ENCODE assay signal across 11 cellular contexts in genomic region chr10:110228066-110228465, GRCh38. TPM values are rescaled to one million over a fixed set of nuclear protein-coding genes. Genes with fewer than 3 reads are reported as not detected.
DNase-seq lines count a peak whose midpoint lies in the region; ATAC-seq and TF ChIP-seq lines count a peak whose summit lies in the region.
"Had no signal": no experiment of that assay in that cellular context is flagged by ENCODE, and none has a peak within 500 bp of the region (broad histone marks: within the 10 kb centered on the region; RNA-seq: fewer than 3 reads in every experiment).

No MANE protein-coding gene starts in this region.

- no peak overlapping the region for H3K4ac ChIP-seq in neuronal stem cell (ENCODE audit: low read length)

- no CpG with 5 or more reads among the region's 10 CpGs for WGBS in neuronal stem cell (ENCODE audit: extremely low coverage in 2 of 2, insufficient read length in 2 of 2, insufficient replicate concordance in 1 of 2), 2 donors

- no peak overlapping the region for H3K27ac Mint-ChIP-seq in MCF 10A (ENCODE audit: low read depth, unreplicated experiment)
- peak overlapping the region in 1 of 2 donors; percentile 76 for H3K27ac Mint-ChIP-seq in natural killer cell treated with Interleukin-12 subunit alpha and Interleukin-12 subunit beta and Interleukin-15 and Interleukin-18, amount 100 ng/mL, for 72 hours

- H3K79me2 ChIP-seq in DOHH2 (ENCODE audit: control insufficient read depth, low read length): no peaks in the 10 kb centered on the region

- H2BK12ac ChIP-seq in neuronal stem cell (ENCODE audit: low read length): no peak overlapping the region

- no peak overlapping the region for H3K23ac ChIP-seq in neuronal stem cell (ENCODE audit: low read depth, low read length, poor library complexity)

- peak overlapping the region; percentile 81 for H3K4me3 Mint-ChIP-seq in MCF 10A (ENCODE audit: unreplicated experiment)
- H3K4me3 Mint-ChIP-seq in natural killer cell treated with Interleukin-12 subunit alpha and Interleukin-12 subunit beta and Interleukin-15 and Interleukin-18, amount 100 ng/mL, for 72 hours: peak overlapping the region; percentile 94

- no peak overlapping the region for H2AK5ac ChIP-seq in neuronal stem cell (ENCODE audit: low read depth, low read length)

- H3K9me3 ChIP-seq in A673 (ENCODE audit: low read depth, low read length, poor library complexity, severe bottlenecking) (no peaks in the 10 kb centered on the region), DOHH2 (ENCODE audit: control insufficient read depth, insufficient read depth, low read length) (no peaks in the 10 kb centered on the region), neuronal stem cell (replicated peaks in 1 of 2; ENCODE audit: control insufficient read depth in 2 of 2, insufficient read depth in 1 of 2, low read depth in 1 of 2, low read length in 2 of 2) (no peaks in the 10 kb centered on the region)
- H3K9me3 ChIP-seq: Peyer's patch had no signal

- TF ChIP-seq CTCF in A673 (conservative IDR thresholded peaks at IDR 0.05; ENCODE audit: low read depth, low read length): no peak
- TF ChIP-seq CTCF in DOHH2 (IDR thresholded peaks at IDR 0.05; ENCODE audit: low read depth, low read length, poor library complexity, severe bottlenecking): no peak
- TF ChIP-seq CTCF in MCF 10A (IDR thresholded peaks at IDR 0.05; ENCODE audit: unreplicated experiment): no peak

- H2BK120ac ChIP-seq in neuronal stem cell (ENCODE audit: low read depth, low read length): no peak overlapping the region

- no peaks in the 10 kb centered on the region for H4K20me1 ChIP-seq in DOHH2 (ENCODE audit: control insufficient read depth, insufficient read depth, low read depth, low read length)

- H3K36me3 Mint-ChIP-seq in MCF 10A (ENCODE audit: insufficient read depth, unreplicated experiment): peaks cover 30% of the 10 kb centered on the region
- no peaks in the 10 kb centered on the region for H3K36me3 Mint-ChIP-seq in natural killer cell treated with Interleukin-12 subunit alpha and Interleukin-12 subunit beta and Interleukin-15 and Interleukin-18, amount 100 ng/mL, for 72 hours

- no peak for DNase-seq in A673 (ENCODE audit: low spot score)
- no peak for DNase-seq in MCF 10A (ENCODE audit: unreplicated experiment)
- DNase-seq in natural killer cell treated with Interleukin-12 subunit alpha and Interleukin-12 subunit beta and Interleukin-15 and Interleukin-18, amount 100 ng/mL, for 72 hours (ENCODE audit: low spot score): no peak
- DNase-seq in neuronal stem cell (ENCODE audit: low spot score): no peak
- no peak for DNase-seq in NCI-H2029 (lab: John Stamatoyannopoulos, UW)
- DNase-seq in HuH-7 (ENCODE audit: low spot score): no peak
- DNase-seq in T-helper 9 cell: no peak
- DNase-seq: IMR-90, Peyer's patch had no signal

- ATAC-seq in natural killer cell treated with Interleukin-12 subunit alpha and Interleukin-12 subunit beta and Interleukin-15 and Interleukin-18, amount 100 ng/mL, for 72 hours: no peak
- ATAC-seq: activated CD4-positive, CD25-positive, alpha-beta regulatory T cell treated with anti-CD3 and anti-CD28 coated beads, Interleukin-2, amount 50 U/mL, for 24 hours had no signal

- CTCF ChIA-PET in A673 (lab: Charles Lee) (interaction anchor here (0.5 kb wide), 1 partner anchor 20 kb away, joined by 3 read pairs; no protein-coding TSS in a partner anchor), MCF 10A (lab: Yijun Ruan, JAX) (interaction anchor here (0.6 kb wide), 1 partner anchor 18 kb away, joined by 3 read pairs; no protein-coding TSS in a partner anchor)

- H3K4me3 ChIP-seq in A673 (ENCODE audit: low read depth, low read length, poor library complexity, severe bottlenecking) (peak overlapping the region; percentile 73), DOHH2 (ENCODE audit: low read length) (no peak overlapping the region; the same call in 1 of the 2 replicates), neuronal stem cell (ENCODE audit: low read length in 2 of 2) (no peak overlapping the region)

- no peaks in the 10 kb centered on the region for H3F3A ChIP-seq in DOHH2 (ENCODE audit: control insufficient read depth, insufficient read depth)

- no peak overlapping the region for H3K18ac ChIP-seq in neuronal stem cell (ENCODE audit: low read length)

- H3K79me1 ChIP-seq in neuronal stem cell (ENCODE audit: low read depth, low read length): peaks cover 4% of the 10 kb centered on the region

- no peak overlapping the region for H3K14ac ChIP-seq in neuronal stem cell (ENCODE audit: low read length)

- no peak overlapping the region for H2BK5ac ChIP-seq in neuronal stem cell (ENCODE audit: low read length)

- H3K27me3 ChIP-seq in A673 (replicated peaks; ENCODE audit: insufficient read depth, low read depth, low read length, poor library complexity) (no peaks in the 10 kb centered on the region), DOHH2 (ENCODE audit: control insufficient read depth, low read length) (no peaks in the 10 kb centered on the region), neuronal stem cell (ENCODE audit: control insufficient read depth in 3 of 3, insufficient read depth in 3 of 3, low read depth in 1 of 3, low read length in 3 of 3) (no peaks in the 10 kb centered on the region)
- H3K27me3 ChIP-seq: Peyer's patch had no signal

- no peak overlapping the region for H2BK15ac ChIP-seq in neuronal stem cell (ENCODE audit: low read length)

- H3K9me2 ChIP-seq in DOHH2 (replicated peaks; ENCODE audit: control insufficient read depth, low read length): no peaks in the 10 kb centered on the region

- H3K4me1 ChIP-seq in A673 (ENCODE audit: insufficient read depth, low read length, poor library complexity, severe bottlenecking): peaks cover 5% of the 10 kb centered on the region
- H3K4me1 ChIP-seq in DOHH2 (ENCODE audit: control insufficient read depth, low read length): peaks cover 13% of the 10 kb centered on the region
- peaks cover 0 to 3% of the 10 kb centered on the region in 2 donors for H3K4me1 ChIP-seq in neuronal stem cell (ENCODE audit: control insufficient read depth in 2 of 2, insufficient read depth in 1 of 2, low read depth in 1 of 2, low read length in 2 of 2)

- peaks cover 19% of the 10 kb centered on the region for H3K4me1 Mint-ChIP-seq in MCF 10A (ENCODE audit: insufficient read depth, unreplicated experiment)
- peaks cover 13 to 14% of the 10 kb centered on the region in 2 donors for H3K4me1 Mint-ChIP-seq in natural killer cell treated with Interleukin-12 subunit alpha and Interleukin-12 subunit beta and Interleukin-15 and Interleukin-18, amount 100 ng/mL, for 72 hours (ENCODE audit: low read depth in 2 of 2)

- H3K36me3 ChIP-seq in A673 (ENCODE audit: insufficient read depth, low read length, poor library complexity, severe bottlenecking) (no peaks in the 10 kb centered on the region), DOHH2 (ENCODE audit: control insufficient read depth, low read length) (peaks cover 9% of the 10 kb centered on the region; the same call in 1 of the 2 replicates), neuronal stem cell (replicated peaks in 1 of 2; ENCODE audit: control insufficient read depth in 2 of 2, insufficient read depth in 2 of 2, low read length in 2 of 2) (peaks cover 0 to 42% of the 10 kb centered on the region in 2 donors)

- BruUV-seq in A673 (replicated peaks; lab: Mats Ljungman, UMichigan): no TSS peak
- BruUV-seq in MCF 10A (replicated peaks; lab: Mats Ljungman, UMichigan): no TSS peak

- H3K4me2 ChIP-seq in DOHH2 (ENCODE audit: low read length) (peak overlapping the region; percentile 80; the same call in 1 of the 2 replicates), neuronal stem cell (ENCODE audit: insufficient read depth, low read length, poor library complexity, severe bottlenecking) (no peak overlapping the region)

- POLR2A ChIA-PET in A673 (lab: Charles Lee; ENCODE audit: low non-redundant PET): no interaction called here
- POLR2A ChIA-PET in MCF 10A (lab: Yijun Ruan, JAX): interaction anchor here (12.0 kb wide), 1 partner anchor 18 kb away, joined by 288 read pairs; the partner anchor contains the start of gene MXI1

- H2AFZ ChIP-seq in neuronal stem cell (ENCODE audit: low read length): no peak overlapping the region

- H4K8ac ChIP-seq in neuronal stem cell (ENCODE audit: low read depth, low read length): no peak overlapping the region

- H3K9me3 Mint-ChIP-seq in MCF 10A (ENCODE audit: unreplicated experiment): no peaks in the 10 kb centered on the region
- no peaks in the 10 kb centered on the region for H3K9me3 Mint-ChIP-seq in natural killer cell treated with Interleukin-12 subunit alpha and Interleukin-12 subunit beta and Interleukin-15 and Interleukin-18, amount 100 ng/mL, for 72 hours

- no peak overlapping the region for H3K9ac ChIP-seq in neuronal stem cell (ENCODE audit: low read depth, low read length, poor library complexity)

- H3K27ac ChIP-seq in A673 (ENCODE audit: low read depth, low read length, poor library complexity, severe bottlenecking) (no peak overlapping the region), DOHH2 (ENCODE audit: low read depth, low read length) (no peak overlapping the region), neuronal stem cell (replicated peaks; ENCODE audit: low read length) (no peak overlapping the region)

- no peaks in the 10 kb centered on the region for H3K27me3 Mint-ChIP-seq in MCF 10A (ENCODE audit: insufficient read depth, unreplicated experiment)
- peaks cover 13 to 14% of the 10 kb centered on the region in 2 donors for H3K27me3 Mint-ChIP-seq in natural killer cell treated with Interleukin-12 subunit alpha and Interleukin-12 subunit beta and Interleukin-15 and Interleukin-18, amount 100 ng/mL, for 72 hours

- no peak overlapping the region for H4K91ac ChIP-seq in neuronal stem cell (ENCODE audit: low read depth, low read length, poor library complexity)

- intact Hi-C loops in A673 (cut with micrococcal nuclease; ENCODE audit: unreplicated experiment) (loop anchor here (5.0 kb wide), 1 partner anchor 49 kb away; no protein-coding TSS in a partner anchor), MCF 10A (cut with micrococcal nuclease) (loop anchor here (10.0 kb wide), 1 partner anchor 343 kb away; no protein-coding TSS in a partner anchor)

RNA-seq across cellular contexts. Expression of gene MXI1, which starts 20.7 kb away (rescaled TPM):
- total RNA-seq in A673 (2021) (17.3 and 21.1 TPM in 2 replicates), MCF 10A (2022) (16.9 and 19.5 TPM in 2 replicates)
- 1 to 10 TPM; 6.4 to 7.3 TPM for total RNA-seq in natural killer cell treated with Interleukin-12 subunit alpha and Interleukin-12 subunit beta and Interleukin-15 and Interleukin-18, amount 100 ng/mL, for 72 hours
- 17.4 TPM for polyA plus RNA-seq in neuronal stem cell (2013, experiment 1 of 2)
- polyA plus RNA-seq in neuronal stem cell (2013, experiment 2 of 2): 18.5 TPM
